ENCODE assay signal across 10 cellular contexts in genomic region chr14:103124501-103125001, GRCh38. TPM values are rescaled to one million over a fixed set of nuclear protein-coding genes. Genes with fewer than 3 reads are reported as not detected.
DNase-seq lines count a peak whose midpoint lies in the region; ATAC-seq and TF ChIP-seq lines count a peak whose summit lies in the region.
"Had no signal": no experiment of that assay in that cellular context is flagged by ENCODE, and none has a peak within 500 bp of the region (broad histone marks: within the 10 kb centered on the region; RNA-seq: fewer than 3 reads in every experiment).

No MANE protein-coding gene starts in this region.

- H3K4me3 ChIP-seq in esophagus squamous epithelium (peak overlapping the region; percentile 57 to 85 (median 62)), neutrophil (ENCODE audit: low read depth in 1 of 2, low read length in 1 of 2) (peak overlapping the region; percentile 97 to 98), vagina (peak overlapping the region; percentile 53 to 59)

- H3K27me3 ChIP-seq in esophagus squamous epithelium (peaks cover 0 to 32% (median 0%) of the 10 kb centered on the region in 4 donors), neutrophil (no peaks in the 10 kb centered on the region), vagina (no peaks in the 10 kb centered on the region)

- ATAC-seq in Right ventricle myocardium superior (ENCODE audit: poor library complexity) (no peak), left cardiac atrium (no peak), HG03196 (IDR thresholded peaks at IDR 0.05; ENCODE audit: unreplicated experiment) (no peak)

- 63% methylated on average over 4 of the region's 5 CpGs; no CpG with 5 or more reads in 1 of the 2 donors for WGBS in esophagus squamous epithelium, 2 donors

- TF ChIP-seq POLR2A in esophagus squamous epithelium (IDR thresholded peaks at IDR 0.05): no peak
- no peak for TF ChIP-seq POLR2A in vagina (IDR thresholded peaks at IDR 0.05)

- intact Hi-C loops in Right ventricle myocardium superior (cut with DNase I): no loop called here
- intact Hi-C loops in left cardiac atrium (cut with DNase I): no loop called here
- intact Hi-C loops in esophagus squamous epithelium (cut with DNase I): no loop called here
- intact Hi-C loops in vagina (cut with DNase I): loop anchor here (5.0 kb wide), 2 partner anchors 83 to 263 kb away; partner anchors contain the start of gene MARK3

- no peaks in the 10 kb centered on the region for H3K9me3 ChIP-seq in esophagus squamous epithelium
- no peaks in the 10 kb centered on the region for H3K9me3 ChIP-seq in neutrophil
- H3K9me3 ChIP-seq in vagina: no peaks in the 10 kb centered on the region

- no peak for TF ChIP-seq CTCF in esophagus squamous epithelium (IDR thresholded peaks at IDR 0.05)
- TF ChIP-seq CTCF in neutrophil (IDR thresholded peaks at IDR 0.05): no peak
- TF ChIP-seq CTCF in vagina (IDR thresholded peaks at IDR 0.05): no peak

- H3K36me3 ChIP-seq in esophagus squamous epithelium: peaks cover 0 to 1% (median 0%) of the 10 kb centered on the region in 3 donors
- peaks cover 53% of the 10 kb centered on the region for H3K36me3 ChIP-seq in neutrophil
- H3K36me3 ChIP-seq in vagina: no peaks in the 10 kb centered on the region

- DNase-seq in Right ventricle myocardium superior (peak; percentile 37), left cardiac atrium (no peak), esophagus squamous epithelium (lab: John Stamatoyannopoulos, UW) (no peak), vagina (ENCODE audit: extremely low spot score in 2 of 2) (no peak), CD1c-positive myeloid dendritic cell (ENCODE audit: extremely low spot score) (no peak), NCI-H2196 treated with DMSO at 0.1 percent for 48 hours (lab: John Stamatoyannopoulos, UW; ENCODE audit: unreplicated experiment) (no peak)
- DNase-seq: stimulated activated CD4-positive, alpha-beta T cell treated with anti-CD3 and anti-CD28 coated beads, Interleukin-15, amount 100 ng/mL, for 24 hours had no signal

- peak overlapping the region; percentile 84 to 96 (median 92) for H3K27ac ChIP-seq in esophagus squamous epithelium
- peak overlapping the region; percentile 97 for H3K27ac ChIP-seq in neutrophil
- peak overlapping the region; percentile 93 for H3K27ac ChIP-seq in vagina

- H3K4me1 ChIP-seq in esophagus squamous epithelium (peaks cover 80 to 96% (median 90%) of the 10 kb centered on the region in 3 donors), neutrophil (ENCODE audit: control insufficient read depth in 1 of 2, insufficient read depth in 1 of 2, low read depth in 1 of 2, low read length in 1 of 2) (peaks cover 52 to 67% of the 10 kb centered on the region in 2 experiments), vagina (peaks cover 86% of the 10 kb centered on the region)

RNA-seq across cellular contexts. Expression of gene TNFAIP2, which starts 1.3 kb away (rescaled TPM):
- total RNA-seq in Right ventricle myocardium superior (46.7 TPM), left cardiac atrium (10 to 100 TPM; 60.2 to 72.0 TPM), esophagus squamous epithelium (100 to 1,000 TPM in 3 of 4 donors, 10 to 100 TPM in 1; 36.6 to 163 (median 130) TPM), vagina (82.7 TPM)

RNA-seq across cellular contexts. Expression of gene EXOC3L4, which starts 30.0 kb away (rescaled TPM):
- total RNA-seq in Right ventricle myocardium superior: 0.38 TPM
- under 1 TPM; 0.91 to 0.92 TPM for total RNA-seq in left cardiac atrium
- under 1 TPM in 1 of 4 donors, not detected in 3; 1.00 TPM for total RNA-seq in esophagus squamous epithelium
- 8.6 TPM for total RNA-seq in vagina

RNA-seq across cellular contexts. Expression of gene LBHD2, which starts 40.5 kb away (rescaled TPM):
- total RNA-seq in Right ventricle myocardium superior (not detected), left cardiac atrium (under 1 TPM in 1 of 2 donors, not detected in 1; 0.47 TPM), esophagus squamous epithelium (1 to 10 TPM in 1 of 4 donors, not detected in 3; 1.1 TPM), vagina (not detected)
- total RNA-seq: lung had no signal
